1 cellular context compared by ENCODE assay signal in genomic region chr3:124520970-124521369, GRCh38.
TF ChIP-seq lines count a peak whose summit lies in the region.

No MANE protein-coding gene starts in this region.

TF ChIP-seq in HepG2, 621 proteins besides CTCF, POLR2A, EP300 and RAD21 (continued from another document and continues in another):
- no peak for TF ChIP-seq EZH2 (conservative IDR thresholded peaks at IDR 0.05; ENCODE audit: low read depth, low read length)
- no peak for TF ChIP-seq NCOR1 (IDR thresholded peaks at IDR 0.05; ENCODE audit: borderline replicate concordance, low read length)
- TF ChIP-seq, protein P1, sequence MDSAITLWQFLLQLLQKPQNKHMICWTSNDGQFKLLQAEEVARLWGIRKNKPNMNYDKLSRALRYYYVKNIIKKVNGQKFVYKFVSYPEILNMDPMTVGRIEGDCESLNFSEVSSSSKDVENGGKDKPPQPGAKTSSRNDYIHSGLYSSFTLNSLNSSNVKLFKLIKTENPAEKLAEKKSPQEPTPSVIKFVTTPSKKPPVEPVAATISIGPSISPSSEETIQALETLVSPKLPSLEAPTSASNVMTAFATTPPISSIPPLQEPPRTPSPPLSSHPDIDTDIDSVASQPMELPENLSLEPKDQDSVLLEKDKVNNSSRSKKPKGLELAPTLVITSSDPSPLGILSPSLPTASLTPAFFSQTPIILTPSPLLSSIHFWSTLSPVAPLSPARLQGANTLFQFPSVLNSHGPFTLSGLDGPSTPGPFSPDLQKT (CRISPR knock-in tag; IDR thresholded peaks at IDR 0.05; ENCODE audit: borderline replicate concordance): no peak
- no peak for TF ChIP-seq ZNF256 (CRISPR knock-in tag; conservative IDR thresholded peaks at IDR 0.05)
- no peak for TF ChIP-seq NFE2L1 (CRISPR knock-in tag; IDR thresholded peaks at IDR 0.05; ENCODE audit: borderline replicate concordance)
- no peak for TF ChIP-seq ZBTB40 (IDR thresholded peaks at IDR 0.05)
- TF ChIP-seq ZBTB40 (CRISPR knock-in tag; IDR thresholded peaks at IDR 0.05): no peak
- TF ChIP-seq JUNB (CRISPR knock-in tag; IDR thresholded peaks at IDR 0.05; ENCODE audit: borderline replicate concordance): no peak
- TF ChIP-seq, protein P2, sequence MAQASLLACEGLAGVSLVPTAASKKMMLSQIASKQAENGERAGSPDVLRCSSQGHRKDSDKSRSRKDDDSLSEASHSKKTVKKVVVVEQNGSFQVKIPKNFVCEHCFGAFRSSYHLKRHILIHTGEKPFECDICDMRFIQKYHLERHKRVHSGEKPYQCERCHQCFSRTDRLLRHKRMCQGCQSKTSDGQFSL (CRISPR knock-in tag; IDR thresholded peaks at IDR 0.05): no peak
- no peak for TF ChIP-seq ETV6 (CRISPR knock-in tag; conservative IDR thresholded peaks at IDR 0.05)
- no peak for TF ChIP-seq ZNF563 (CRISPR knock-in tag; IDR thresholded peaks at IDR 0.05)
- TF ChIP-seq HMG20B (CRISPR knock-in tag; conservative IDR thresholded peaks at IDR 0.05): no peak
- TF ChIP-seq TEAD3 (CRISPR knock-in tag; optimal IDR thresholded peaks at IDR 0.05; ENCODE audit: borderline replicate concordance): no peak
- no peak for TF ChIP-seq PRPF4 (IDR thresholded peaks at IDR 0.05; ENCODE audit: low read depth, low read length, poor library complexity, severe bottlenecking)
- TF ChIP-seq MTA3 (CRISPR knock-in tag; IDR thresholded peaks at IDR 0.05): no peak
- no peak for TF ChIP-seq SIX1 (CRISPR knock-in tag; IDR thresholded peaks at IDR 0.05; ENCODE audit: borderline replicate concordance)
- no peak for TF ChIP-seq ZMAT5 (CRISPR knock-in tag; IDR thresholded peaks at IDR 0.05; ENCODE audit: borderline replicate concordance, low read depth)
- peak; percentile 51; the same call in 1 of the 2 replicates for TF ChIP-seq RXRB (CRISPR knock-in tag; IDR thresholded peaks at IDR 0.05; ENCODE audit: borderline replicate concordance)
- TF ChIP-seq ZNF512 (CRISPR knock-in tag; IDR thresholded peaks at IDR 0.05): no peak
- TF ChIP-seq GLI4 (CRISPR knock-in tag; IDR thresholded peaks at IDR 0.05; ENCODE audit: borderline replicate concordance): no peak
- TF ChIP-seq, protein P3, sequence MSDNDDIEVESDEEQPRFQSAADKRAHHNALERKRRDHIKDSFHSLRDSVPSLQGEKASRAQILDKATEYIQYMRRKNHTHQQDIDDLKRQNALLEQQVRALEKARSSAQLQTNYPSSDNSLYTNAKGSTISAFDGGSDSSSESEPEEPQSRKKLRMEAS (IDR thresholded peaks at IDR 0.05): no peak
- TF ChIP-seq MED1 (CRISPR knock-in tag; IDR thresholded peaks at IDR 0.05): peak; percentile 41; the same call in 1 of the 2 replicates
- TF ChIP-seq AGO1 (IDR thresholded peaks at IDR 0.05; ENCODE audit: low read depth, low read length, poor library complexity, severe bottlenecking): no peak
- no peak for TF ChIP-seq ZNF33A (CRISPR knock-in tag; IDR thresholded peaks at IDR 0.05; ENCODE audit: borderline replicate concordance)
- TF ChIP-seq ELF3 (CRISPR knock-in tag; IDR thresholded peaks at IDR 0.05): peak; percentile 86
- TF ChIP-seq RBAK (CRISPR knock-in tag; IDR thresholded peaks at IDR 0.05): no peak
- no peak for TF ChIP-seq TFDP1 (CRISPR knock-in tag; IDR thresholded peaks at IDR 0.05; ENCODE audit: borderline replicate concordance)
- TF ChIP-seq MZF1 (CRISPR knock-in tag; IDR thresholded peaks at IDR 0.05; ENCODE audit: borderline replicate concordance): no peak
- TF ChIP-seq ZNF20 (CRISPR knock-in tag; IDR thresholded peaks at IDR 0.05): no peak
- peak; percentile 75 for TF ChIP-seq GATAD2A (CRISPR knock-in tag; IDR thresholded peaks at IDR 0.05)
- TF ChIP-seq POLR2G (IDR thresholded peaks at IDR 0.05; ENCODE audit: low read depth, low read length): no peak
- TF ChIP-seq LCORL (IDR thresholded peaks at IDR 0.05): no peak
- no peak for TF ChIP-seq LCORL (CRISPR knock-in tag; IDR thresholded peaks at IDR 0.05)
- TF ChIP-seq, protein P4, sequence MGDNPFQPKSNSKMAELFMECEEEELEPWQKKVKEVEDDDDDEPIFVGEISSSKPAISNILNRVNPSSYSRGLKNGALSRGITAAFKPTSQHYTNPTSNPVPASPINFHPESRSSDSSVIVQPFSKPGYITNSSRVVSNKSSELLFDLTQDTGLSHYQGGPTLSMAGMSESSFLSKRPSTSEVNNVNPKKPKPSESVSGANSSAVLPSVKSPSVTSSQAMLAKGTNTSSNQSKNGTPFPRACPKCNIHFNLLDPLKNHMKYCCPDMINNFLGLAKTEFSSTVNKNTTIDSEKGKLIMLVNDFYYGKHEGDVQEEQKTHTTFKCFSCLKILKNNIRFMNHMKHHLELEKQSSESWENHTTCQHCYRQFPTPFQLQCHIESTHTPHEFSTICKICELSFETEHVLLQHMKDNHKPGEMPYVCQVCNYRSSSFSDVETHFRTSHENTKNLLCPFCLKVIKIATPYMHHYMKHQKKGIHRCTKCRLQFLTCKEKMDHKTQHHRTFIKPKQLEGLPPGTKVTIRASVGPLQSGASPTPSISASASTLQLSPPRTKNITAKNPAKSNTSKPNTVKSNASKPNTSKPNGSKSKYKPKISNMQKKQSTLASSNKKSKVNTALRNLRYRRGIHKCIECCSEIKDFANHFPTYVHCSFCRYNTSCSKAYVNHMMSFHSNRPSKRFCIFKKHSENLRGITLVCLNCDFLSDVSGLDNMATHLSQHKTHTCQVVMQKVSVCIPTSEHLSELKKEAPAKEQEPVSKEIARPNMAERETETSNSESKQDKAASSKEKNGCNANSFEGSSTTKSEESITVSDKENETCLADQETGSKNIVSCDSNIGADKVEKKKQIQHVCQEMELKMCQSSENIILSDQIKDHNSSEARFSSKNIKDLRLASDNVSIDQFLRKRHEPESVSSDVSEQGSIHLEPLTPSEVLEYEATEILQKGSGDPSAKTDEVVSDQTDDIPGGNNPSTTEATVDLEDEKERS (CRISPR knock-in tag; IDR thresholded peaks at IDR 0.05): no peak
- TF ChIP-seq, protein P5, sequence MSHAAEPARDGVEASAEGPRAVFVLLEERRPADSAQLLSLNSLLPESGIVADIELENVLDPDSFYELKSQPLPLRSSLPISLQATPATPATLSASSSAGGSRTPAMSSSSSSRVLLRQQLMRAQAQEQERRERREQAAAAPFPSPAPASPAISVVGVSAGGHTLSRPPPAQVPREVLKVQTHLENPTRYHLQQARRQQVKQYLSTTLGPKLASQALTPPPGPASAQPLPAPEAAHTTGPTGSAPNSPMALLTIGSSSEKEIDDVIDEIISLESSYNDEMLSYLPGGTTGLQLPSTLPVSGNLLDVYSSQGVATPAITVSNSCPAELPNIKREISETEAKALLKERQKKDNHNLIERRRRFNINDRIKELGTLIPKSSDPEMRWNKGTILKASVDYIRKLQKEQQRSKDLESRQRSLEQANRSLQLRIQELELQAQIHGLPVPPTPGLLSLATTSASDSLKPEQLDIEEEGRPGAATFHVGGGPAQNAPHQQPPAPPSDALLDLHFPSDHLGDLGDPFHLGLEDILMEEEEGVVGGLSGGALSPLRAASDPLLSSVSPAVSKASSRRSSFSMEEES (CRISPR knock-in tag; IDR thresholded peaks at IDR 0.05): no peak
- TF ChIP-seq BCL3 (CRISPR knock-in tag; IDR thresholded peaks at IDR 0.05): no peak
- no peak for TF ChIP-seq THAP11 (CRISPR knock-in tag; IDR thresholded peaks at IDR 0.05)
- no peak for TF ChIP-seq ZZZ3 (CRISPR knock-in tag; IDR thresholded peaks at IDR 0.05; ENCODE audit: borderline replicate concordance)
- TF ChIP-seq ZFP37 (CRISPR knock-in tag; IDR thresholded peaks at IDR 0.05; ENCODE audit: borderline replicate concordance): no peak
- TF ChIP-seq ZNF460 (CRISPR knock-in tag; IDR thresholded peaks at IDR 0.05; ENCODE audit: borderline replicate concordance): no peak
- TF ChIP-seq CHCHD3 (CRISPR knock-in tag; IDR thresholded peaks at IDR 0.05): no peak
